ENCODE assay signal across 17 cellular contexts in the genomic region with DNA sequence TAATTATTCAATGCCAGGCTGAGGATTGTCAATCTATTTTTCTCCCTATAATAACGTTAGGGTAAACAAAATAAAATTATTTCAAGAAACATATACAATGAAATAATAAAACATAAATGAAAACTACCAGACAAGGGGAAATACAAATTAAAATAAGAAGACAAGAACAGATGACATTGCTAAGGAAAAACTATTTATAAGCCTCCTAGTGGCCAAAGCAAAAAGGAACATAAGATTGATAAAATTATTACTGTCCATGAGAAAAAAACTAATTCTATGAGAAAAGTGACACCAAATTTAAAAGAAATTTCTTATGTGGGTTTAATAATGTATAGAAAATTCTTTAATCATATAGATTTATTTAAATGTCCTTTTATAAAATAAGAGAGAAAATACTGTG.
DNase-seq lines count a peak whose midpoint lies in the region; ATAC-seq and TF ChIP-seq lines count a peak whose summit lies in the region.
"Had no signal": no experiment of that assay in that cellular context is flagged by ENCODE, and none has a peak within 500 bp of the region (broad histone marks: within the 10 kb centered on the region; RNA-seq: fewer than 3 reads in every experiment).

No MANE protein-coding gene starts in this region.

- H3K36me3 ChIP-seq in mammary epithelial cell (ENCODE audit: insufficient read depth, low read length): no peaks in the 10 kb centered on the region
- H3K36me3 ChIP-seq in breast epithelium: no peaks in the 10 kb centered on the region
- H3K36me3 ChIP-seq in Loucy (ENCODE audit: insufficient read depth, low read length): no peaks in the 10 kb centered on the region
- H3K36me3 ChIP-seq: upper lobe of right lung had no signal

- WGBS in mammary epithelial cell (ENCODE audit: low coverage, missing lambda C conversion rate): 81% methylated on average over 1 of the region's 1 CpG

- H3K27me3 Mint-ChIP-seq in activated CD4-positive, alpha-beta memory T cell treated with anti-CD3 and anti-CD28 coated beads, Interleukin-2, amount 10 ng/mL, durations not matched to agents 7 days and 5 days: no peaks in the 10 kb centered on the region

- peaks cover 2% of the 10 kb centered on the region for H3K27me3 ChIP-seq in mammary epithelial cell (ENCODE audit: insufficient read depth, low read length)
- H3K27me3 ChIP-seq in breast epithelium: no peaks in the 10 kb centered on the region
- H3K27me3 ChIP-seq in Loucy (ENCODE audit: insufficient read depth, low read length, poor library complexity, severe bottlenecking): no peaks in the 10 kb centered on the region

- H3K4me1 ChIP-seq in mammary epithelial cell (ENCODE audit: insufficient read depth, low read length) (no peaks in the 10 kb centered on the region), breast epithelium (no peaks in the 10 kb centered on the region), Loucy (ENCODE audit: insufficient read depth, low read length, poor library complexity, severe bottlenecking) (no peaks in the 10 kb centered on the region)
- H3K4me1 ChIP-seq: upper lobe of right lung had no signal

- no peaks in the 10 kb centered on the region for H3K9me3 ChIP-seq in mammary epithelial cell (replicated peaks; ENCODE audit: insufficient read depth, low read length)
- no peaks in the 10 kb centered on the region for H3K9me3 ChIP-seq in breast epithelium
- H3K9me3 ChIP-seq in Loucy (ENCODE audit: insufficient read depth, low read depth, low read length): no peaks in the 10 kb centered on the region
- H3K9me3 ChIP-seq: upper lobe of right lung had no signal

- TF ChIP-seq CTCF in mammary epithelial cell (conservative IDR thresholded peaks at IDR 0.05 in 1 of 2, IDR thresholded peaks at IDR 0.05 in 1 of 2; ENCODE audit: extremely low read depth in 1 of 2, insufficient read depth in 1 of 2, low read depth in 1 of 2, low read length in 2 of 2) (peak; percentile 25 to 27), breast epithelium (IDR thresholded peaks at IDR 0.05) (no peak), Loucy (conservative IDR thresholded peaks at IDR 0.05; ENCODE audit: low read length) (peak; percentile 32), fibroblast of pulmonary artery (IDR thresholded peaks at IDR 0.05; ENCODE audit: low read length, missing control alignments) (peak; percentile 27)

- H2AFZ ChIP-seq in mammary epithelial cell (ENCODE audit: low read depth, low read length) (no peak overlapping the region), Loucy (ENCODE audit: low read length) (no peak overlapping the region)

- no peaks in the 10 kb centered on the region for H3K36me3 Mint-ChIP-seq in activated CD4-positive, alpha-beta memory T cell treated with anti-CD3 and anti-CD28 coated beads, Interleukin-2, amount 10 ng/mL, durations not matched to agents 7 days and 5 days (ENCODE audit: low read depth)
- H3K36me3 Mint-ChIP-seq: activated naive CD8-positive, alpha-beta T cell treated with anti-CD3 and anti-CD28 coated beads, Interleukin-2, amount 10 ng/mL, durations not matched to agents 7 days and 5 days had no signal

- POLR2A ChIA-PET in activated CD4-positive, alpha-beta memory T cell treated with anti-CD3 and anti-CD28 coated beads, Interleukin-2, amount 10 ng/mL, durations not matched to agents 7 days and 5 days (lab: Charles Lee): no interaction called here

- in situ Hi-C loops in mammary epithelial cell (cut with MboI; ENCODE audit: low sequenced_read_pairs in 2 of 2): no loop called here

- H4K20me1 ChIP-seq in mammary epithelial cell (ENCODE audit: insufficient read depth, low read length) (no peaks in the 10 kb centered on the region), Loucy (ENCODE audit: insufficient read depth, low read length, poor library complexity, severe bottlenecking) (no peaks in the 10 kb centered on the region)

- BruUV-seq in mammary epithelial cell (replicated peaks; lab: Mats Ljungman, UMichigan): no TSS peak

- H3F3A ChIP-seq in Loucy (ENCODE audit: low read depth): no peaks in the 10 kb centered on the region

- no peak overlapping the region for H3K9ac ChIP-seq in mammary epithelial cell (ENCODE audit: insufficient read depth, low read length)
- H3K9ac ChIP-seq in Loucy (ENCODE audit: low read depth, low read length, poor library complexity, severe bottlenecking): no peak overlapping the region

- H3K4me2 ChIP-seq in mammary epithelial cell (ENCODE audit: insufficient read depth, low read depth, low read length) (no peak overlapping the region), Loucy (ENCODE audit: low read depth, low read length, poor library complexity, severe bottlenecking) (no peak overlapping the region)

- intact Hi-C loops in mammary epithelial cell (cut with micrococcal nuclease): no loop called here
- intact Hi-C loops in breast epithelium (cut with DNase I; ENCODE audit: low total_unique reads): no loop called here

- dilution Hi-C loops in mammary epithelial cell (cut with HindIII; ENCODE audit: low sequenced_read_pairs): no loop called here

- DNase-seq in mammary epithelial cell: no peak
- no peak for DNase-seq in breast epithelium (ENCODE audit: low spot score in 2 of 2)
- no peak for DNase-seq in fibroblast of pulmonary artery (ENCODE audit: low read depth)
- no peak for DNase-seq in GF-D8 (lab: John Stamatoyannopoulos, UW)
- DNase-seq in substantia nigra (lab: John Stamatoyannopoulos, UW): no peak
- no peak for DNase-seq in activated CD4-positive, alpha-beta memory T cell treated with anti-CD3 and anti-CD28 coated beads, Interleukin-2, amount 10 ng/mL, durations not matched to agents 7 days and 5 days
- DNase-seq: activated naive CD8-positive, alpha-beta T cell treated with anti-CD3 and anti-CD28 coated beads, Interleukin-2, amount 10 ng/mL, durations not matched to agents 7 days and 5 days; activated T-cell treated with anti-CD3 and anti-CD28 coated beads, Interleukin-2, amount 50 U/mL, for 48 hours; central memory CD4-positive, alpha-beta T cell; effector memory CD8-positive, alpha-beta T cell; NCI-H748 treated with DMSO at 0.1 percent for 48 hours; posterior cingulate gyrus; stimulated activated CD4-positive, alpha-beta T cell treated with anti-CD3 and anti-CD28 coated beads, Interleukin-12 subunit alpha, Interleukin-12 subunit beta, amount 100 ng/mL, for 4 hours; stimulated activated naive CD4-positive, alpha-beta T cell; upper lobe of right lung had no signal

- no peak overlapping the region for H3K4me3 ChIP-seq in mammary epithelial cell (replicated peaks in 1 of 3; ENCODE audit: insufficient read depth in 1 of 3, low read depth in 2 of 3, low read length in 3 of 3)
- H3K4me3 ChIP-seq in breast epithelium: no peak overlapping the region
- H3K4me3 ChIP-seq in Loucy (ENCODE audit: low read length, poor library complexity, severe bottlenecking): no peak overlapping the region
- H3K4me3 ChIP-seq in fibroblast of pulmonary artery (replicated peaks; ENCODE audit: low read depth, low read length): no peak overlapping the region
- H3K4me3 ChIP-seq: upper lobe of right lung had no signal

- ATAC-seq in GM19328 (IDR thresholded peaks at IDR 0.05; ENCODE audit: unreplicated experiment): no peak
- ATAC-seq: effector memory CD8-positive, alpha-beta T cell; upper lobe of right lung had no signal

- H3K9me3 Mint-ChIP-seq in activated CD4-positive, alpha-beta memory T cell treated with anti-CD3 and anti-CD28 coated beads, Interleukin-2, amount 10 ng/mL, durations not matched to agents 7 days and 5 days: no peaks in the 10 kb centered on the region
- H3K9me3 Mint-ChIP-seq: activated naive CD8-positive, alpha-beta T cell treated with anti-CD3 and anti-CD28 coated beads, Interleukin-2, amount 10 ng/mL, durations not matched to agents 7 days and 5 days; effector memory CD8-positive, alpha-beta T cell had no signal

- H3K4me1 Mint-ChIP-seq in activated CD4-positive, alpha-beta memory T cell treated with anti-CD3 and anti-CD28 coated beads, Interleukin-2, amount 10 ng/mL, durations not matched to agents 7 days and 5 days: no peaks in the 10 kb centered on the region
- H3K4me1 Mint-ChIP-seq: activated naive CD8-positive, alpha-beta T cell treated with anti-CD3 and anti-CD28 coated beads, Interleukin-2, amount 10 ng/mL, durations not matched to agents 7 days and 5 days had no signal

- H3K79me2 ChIP-seq in mammary epithelial cell (ENCODE audit: insufficient read depth, low read length): no peaks in the 10 kb centered on the region
- no peaks in the 10 kb centered on the region for H3K79me2 ChIP-seq in Loucy (ENCODE audit: insufficient read depth, low read length)

- H3K27ac ChIP-seq in mammary epithelial cell (ENCODE audit: insufficient read depth, low read depth, low read length): no peak overlapping the region
- H3K27ac ChIP-seq in breast epithelium: no peak overlapping the region
- no peak overlapping the region for H3K27ac ChIP-seq in substantia nigra (ENCODE audit: low read depth, low read length, poor library complexity, severe bottlenecking)
- H3K27ac ChIP-seq: upper lobe of right lung had no signal

- no peak overlapping the region for H3K27ac Mint-ChIP-seq in activated CD4-positive, alpha-beta memory T cell treated with anti-CD3 and anti-CD28 coated beads, Interleukin-2, amount 10 ng/mL, durations not matched to agents 7 days and 5 days
- H3K27ac Mint-ChIP-seq: activated naive CD8-positive, alpha-beta T cell treated with anti-CD3 and anti-CD28 coated beads, Interleukin-2, amount 10 ng/mL, durations not matched to agents 7 days and 5 days; effector memory CD8-positive, alpha-beta T cell had no signal

- no peaks in the 10 kb centered on the region for H3K9me2 ChIP-seq in Loucy (replicated peaks; ENCODE audit: low read depth, low read length)

- CTCF ChIA-PET in mammary epithelial cell (lab: Charles Lee; ENCODE audit: low non-redundant PET): no interaction called here
- CTCF ChIA-PET in activated CD4-positive, alpha-beta memory T cell treated with anti-CD3 and anti-CD28 coated beads, Interleukin-2, amount 10 ng/mL, durations not matched to agents 7 days and 5 days (lab: Charles Lee): no interaction called here

- TF ChIP-seq POLR2A in breast epithelium (IDR thresholded peaks at IDR 0.05): no peak

- no peak overlapping the region for H3K4me3 Mint-ChIP-seq in activated CD4-positive, alpha-beta memory T cell treated with anti-CD3 and anti-CD28 coated beads, Interleukin-2, amount 10 ng/mL, durations not matched to agents 7 days and 5 days
- H3K4me3 Mint-ChIP-seq: activated naive CD8-positive, alpha-beta T cell treated with anti-CD3 and anti-CD28 coated beads, Interleukin-2, amount 10 ng/mL, durations not matched to agents 7 days and 5 days; effector memory CD8-positive, alpha-beta T cell had no signal

Comparison
In these comparisons a context has a peak if more than half of its experiments do, and no peak if none do; other contexts are left out.
1. CTCF ChIP-seq: peak in mammary epithelial cell (2 of 2), Loucy (single experiment) and fibroblast of pulmonary artery (single experiment); none in breast epithelium (0 of 3).